Comparison of ENCODE assay signal across 18 cellular contexts in the genomic region with DNA sequence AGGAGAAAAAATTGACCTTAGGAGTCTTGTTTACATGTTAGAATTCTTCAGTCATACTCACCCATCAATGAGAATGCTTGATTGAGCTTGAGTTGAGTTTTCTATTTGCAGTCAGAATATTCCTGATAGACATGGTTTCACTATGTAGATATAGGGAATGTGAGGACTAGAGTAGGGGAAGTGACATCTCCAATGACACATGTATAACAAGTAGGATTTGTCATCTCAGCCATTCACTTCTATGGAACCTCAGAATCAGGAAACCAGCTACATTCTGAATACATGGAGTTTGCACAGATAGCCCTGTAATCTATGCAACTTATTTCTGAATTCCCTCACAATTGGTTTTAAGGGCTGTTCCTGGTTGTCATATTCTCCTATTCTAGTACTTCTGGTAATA. TPM values are rescaled to one million over a fixed set of nuclear protein-coding genes. Genes with fewer than 3 reads are reported as not detected.
DNase-seq lines count a peak whose midpoint lies in the region; ATAC-seq and TF ChIP-seq lines count a peak whose summit lies in the region.
"Had no signal": no experiment of that assay in that cellular context is flagged by ENCODE, and none has a peak within 500 bp of the region (broad histone marks: within the 10 kb centered on the region; RNA-seq: fewer than 3 reads in every experiment).

No MANE protein-coding gene starts in this region.

- H3K9ac ChIP-seq in subcutaneous abdominal adipose tissue (ENCODE audit: low read length in 5 of 5) (no peak overlapping the region), mesenchymal stem cell (ENCODE audit: low read length) (no peak overlapping the region)

- no peak for TF ChIP-seq CTCF in heart right ventricle (IDR thresholded peaks at IDR 0.05)
- TF ChIP-seq CTCF in right atrium auricular region (IDR thresholded peaks at IDR 0.05): no peak
- no peak for TF ChIP-seq CTCF in left lung (IDR thresholded peaks at IDR 0.05)

- H2BK12ac ChIP-seq in mesenchymal stem cell (ENCODE audit: low read length in 2 of 2): no peak overlapping the region

- H3K4me2 ChIP-seq in mesenchymal stem cell (ENCODE audit: low read length, poor library complexity, severe bottlenecking): no peak overlapping the region

- peak overlapping the region; percentile 40 to 89 (median 71) for H3K27ac ChIP-seq in heart right ventricle
- H3K27ac ChIP-seq in right atrium auricular region: no peak overlapping the region
- H3K27ac ChIP-seq in left lung: peak overlapping the region; percentile 7 to 66
- H3K27ac ChIP-seq in subcutaneous abdominal adipose tissue (ENCODE audit: low read depth, low read length): peak overlapping the region; percentile 81
- no peak overlapping the region for H3K27ac ChIP-seq in mesenchymal stem cell (ENCODE audit: low read length, poor library complexity, severe bottlenecking)
- H3K27ac ChIP-seq: C4-2B had no signal

- H3K27me3 ChIP-seq in heart right ventricle (no peaks in the 10 kb centered on the region), right atrium auricular region (no peaks in the 10 kb centered on the region), left lung (no peaks in the 10 kb centered on the region), subcutaneous abdominal adipose tissue (ENCODE audit: control insufficient read depth in 5 of 5, insufficient read depth in 4 of 5, low read length in 5 of 5) (no peaks in the 10 kb centered on the region), mesenchymal stem cell (ENCODE audit: control insufficient read depth in 1 of 2, insufficient read depth in 1 of 2, low read length in 2 of 2) (no peaks in the 10 kb centered on the region)
- H3K27me3 ChIP-seq: BE2C had no signal

- peaks cover 0 to 9% (median 0%) of the 10 kb centered on the region in 11 donors for H3K9me3 ChIP-seq in heart right ventricle
- H3K9me3 ChIP-seq in right atrium auricular region: peaks cover 0 to 6% of the 10 kb centered on the region in 2 donors
- H3K9me3 ChIP-seq in left lung: peaks cover 0 to 13% of the 10 kb centered on the region in 2 donors
- peaks cover 0 to 6% (median 0%) of the 10 kb centered on the region in 5 donors for H3K9me3 ChIP-seq in subcutaneous abdominal adipose tissue (ENCODE audit: control insufficient read depth in 5 of 5, low read length in 5 of 5)
- no peaks in the 10 kb centered on the region for H3K9me3 ChIP-seq in mesenchymal stem cell (ENCODE audit: control insufficient read depth, low read length)
- H3K9me3 ChIP-seq: BE2C had no signal

- no peak overlapping the region for H2BK120ac ChIP-seq in mesenchymal stem cell (ENCODE audit: low read depth, low read length)

- ATAC-seq in heart right ventricle: peak in 1 of 8 donors; percentile 38
- no peak for ATAC-seq in left lung
- no peak for ATAC-seq in HG02642 (IDR thresholded peaks at IDR 0.05; ENCODE audit: poor library complexity, unreplicated experiment)
- ATAC-seq: GM12878 had no signal

- H4K8ac ChIP-seq in mesenchymal stem cell (ENCODE audit: low read length): no peak overlapping the region

- no peak overlapping the region for H3K14ac ChIP-seq in mesenchymal stem cell (ENCODE audit: low read length in 2 of 2)

- H2BK15ac ChIP-seq in mesenchymal stem cell (ENCODE audit: low read depth, poor library complexity, severe bottlenecking): no peak overlapping the region

- H3K36me3 ChIP-seq in heart right ventricle: no peaks in the 10 kb centered on the region
- no peaks in the 10 kb centered on the region for H3K36me3 ChIP-seq in right atrium auricular region
- no peaks in the 10 kb centered on the region for H3K36me3 ChIP-seq in left lung
- no peaks in the 10 kb centered on the region for H3K36me3 ChIP-seq in subcutaneous abdominal adipose tissue (ENCODE audit: control insufficient read depth in 5 of 5, insufficient read depth in 5 of 5, low read length in 5 of 5)
- H3K36me3 ChIP-seq in mesenchymal stem cell (ENCODE audit: control insufficient read depth in 1 of 2, insufficient read depth in 2 of 2, low read depth in 1 of 2, low read length in 2 of 2): no peaks in the 10 kb centered on the region
- H3K36me3 ChIP-seq: BE2C had no signal

- H4K91ac ChIP-seq in mesenchymal stem cell (ENCODE audit: low read length): no peak overlapping the region

- intact Hi-C loops in heart right ventricle (cut with DNase I) (loop anchor here in 1 of 10 donors (2.0 to 5.0 kb wide), 2 partner anchors 67 to 284 kb away; no protein-coding TSS in a partner anchor), left lung (cut with DNase I) (no loop called here)

- no peaks in the 10 kb centered on the region for H3K79me1 ChIP-seq in mesenchymal stem cell (replicated peaks; ENCODE audit: low read length, poor library complexity, severe bottlenecking)

- H3K4me3 ChIP-seq in heart right ventricle (no peak overlapping the region), right atrium auricular region (no peak overlapping the region), left lung (no peak overlapping the region), subcutaneous abdominal adipose tissue (ENCODE audit: low read depth in 1 of 5, low read length in 5 of 5) (no peak overlapping the region), mesenchymal stem cell (ENCODE audit: insufficient read depth in 1 of 2, low read depth in 1 of 2, low read length in 2 of 2) (no peak overlapping the region)
- H3K4me3 ChIP-seq: GM12878 had no signal

- H2AFZ ChIP-seq in mesenchymal stem cell (ENCODE audit: low read depth, low read length): no peak overlapping the region

- H3K18ac ChIP-seq in mesenchymal stem cell (ENCODE audit: low read depth in 1 of 2, low read length in 2 of 2): no peak overlapping the region

- H3K4me1 ChIP-seq in heart right ventricle (peaks cover 0 to 36% (median 0%) of the 10 kb centered on the region in 9 donors), right atrium auricular region (no peaks in the 10 kb centered on the region), left lung (peaks cover 0 to 7% of the 10 kb centered on the region in 2 donors), subcutaneous abdominal adipose tissue (ENCODE audit: control insufficient read depth in 5 of 5, insufficient read depth in 5 of 5, low read length in 5 of 5) (peaks cover 0 to 37% (median 3%) of the 10 kb centered on the region in 5 donors), mesenchymal stem cell (ENCODE audit: control insufficient read depth, insufficient read depth, low read depth, low read length) (peaks cover 4% of the 10 kb centered on the region)
- H3K4me1 ChIP-seq: BE2C had no signal

- DNase-seq in heart right ventricle: no peak
- DNase-seq in right atrium auricular region (ENCODE audit: low spot score): no peak
- peak; percentile 58 for DNase-seq in dermis blood vessel endothelial cell
- DNase-seq in left lung: no peak
- DNase-seq in mesenchymal stem cell: no peak
- no peak for DNase-seq in GM19238 (ENCODE audit: insufficient read length, low spot score)
- DNase-seq: 8988T; BE2C; CD4-positive, alpha-beta memory T cell; DMS79; GOT3; H9 had no signal

- no peak overlapping the region for H2BK5ac ChIP-seq in mesenchymal stem cell (ENCODE audit: low read depth, low read length, poor library complexity, severe bottlenecking)

- H3K23ac ChIP-seq in mesenchymal stem cell (ENCODE audit: low read length in 2 of 2): no peak overlapping the region

- H2AK5ac ChIP-seq in mesenchymal stem cell (ENCODE audit: low read length, severe bottlenecking): no peak overlapping the region

- H3K4ac ChIP-seq in mesenchymal stem cell (ENCODE audit: low read depth in 1 of 2, low read length in 2 of 2): no peak overlapping the region

RNA-seq across cellular contexts. Expression of a gene that starts 20.1 kb away (rescaled TPM):
- total RNA-seq in heart right ventricle (not detected), right atrium auricular region (not detected), dermis blood vessel endothelial cell (not detected in 2 replicates), left lung (not detected)
- polyA plus RNA-seq in heart right ventricle: not detected
- not detected for polyA plus RNA-seq in mesenchymal stem cell (2013, experiment 1 of 2)
- polyA plus RNA-seq in mesenchymal stem cell (2013, experiment 2 of 2): not detected
- total RNA-seq: CD4-positive, alpha-beta memory T cell; G401; GM12878; H9; HT1080 had no signal
- polyA plus RNA-seq: CD4-positive, alpha-beta memory T cell; GM12878 had no signal

RNA-seq across cellular contexts. Expression of a gene that starts 27.2 kb away (rescaled TPM):
- total RNA-seq in heart right ventricle: not detected
- not detected for polyA plus RNA-seq in heart right ventricle
- not detected for total RNA-seq in right atrium auricular region
- total RNA-seq in dermis blood vessel endothelial cell: not detected in 2 replicates
- total RNA-seq in left lung: not detected
- polyA plus RNA-seq in mesenchymal stem cell (2013, experiment 1 of 2): not detected
- polyA plus RNA-seq in mesenchymal stem cell (2013, experiment 2 of 2): not detected
- total RNA-seq: CD4-positive, alpha-beta memory T cell; G401; GM12878; H9; HT1080 had no signal
- polyA plus RNA-seq: CD4-positive, alpha-beta memory T cell; GM12878 had no signal

Comparison
In these comparisons a context has a peak if more than half of its experiments do, and no peak if none do; other contexts are left out.
1. H3K27ac ChIP-seq: peak in heart right ventricle (10 of 10), left lung (2 of 2) and subcutaneous abdominal adipose tissue (single experiment); none in right atrium auricular region (0 of 2) and mesenchymal stem cell (single experiment).